28 cellular contexts compared by ENCODE assay signal in genomic region chr12:19042196-19042595, GRCh38.
"Had no signal": no experiment of that assay in that cellular context is flagged by ENCODE, and none has a peak within 500 bp of the region (broad histone marks: within the 10 kb centered on the region; RNA-seq: fewer than 3 reads in every experiment).

No MANE protein-coding gene starts in this region.

- H2AFZ ChIP-seq: neural progenitor cell, parathyroid adenoma had no signal

- H3K27me3 ChIP-seq: neural progenitor cell, ovary, right lobe of liver, sigmoid colon, stomach, tibial artery, transverse colon, upper lobe of right lung, uterus had no signal

- H3K4me3 Mint-ChIP-seq: naive thymus-derived CD4-positive, alpha-beta T cell; natural killer cell; nephron; neural progenitor cell; stimulated activated effector memory CD8-positive, alpha-beta T cell treated with anti-CD3 and anti-CD28 coated beads, Interleukin-12 subunit alpha, Interleukin-12 subunit beta, amount 100 ng/mL, for 72 hours; stimulated activated naive B cell treated with anti-CD40 and anti-IgM and Interleukin-4, amounts not matched to agents 10 μg/mL and 1 μg/mL and 100 μg/mL, for 72 hours; stimulated activated naive CD8-positive, alpha-beta T cell treated with anti-CD3 and anti-CD28 coated beads, Interleukin-15, Interleukin-2, amounts not matched to agents 100 ng/mL and 50 ng/mL, for 24 hours; type B pancreatic cell had no signal

- H3K9me3 ChIP-seq: ovary, prostate gland, right lobe of liver, sigmoid colon, stomach, thoracic aorta, tibial artery, transverse colon, upper lobe of right lung, uterus had no signal

- DNase-seq: naive thymus-derived CD4-positive, alpha-beta T cell; natural killer cell; occipital lobe; ovary; posterior cingulate gyrus; right cardiac atrium; right lobe of liver; sigmoid colon; small intestine; stimulated activated CD4-positive, alpha-beta T cell treated with anti-CD3 and anti-CD28 coated beads, Interleukin-15, amount 100 ng/mL, for 24 hours; stimulated activated CD4-positive, alpha-beta T cell treated with anti-CD3 and anti-CD28 coated beads, Interleukin-2, amount 100 ng/mL, for 24 hours; stimulated activated CD4-positive, alpha-beta T cell treated with anti-CD3 and anti-CD28 coated beads, Interleukin-2, amount 100 ng/mL, for 48 hours; stimulated activated CD4-positive, alpha-beta T cell treated with anti-CD3 and anti-CD28 coated beads, Interleukin-4, amount 100 ng/mL, for 24 hours; stimulated activated naive B cell treated with anti-CD40 and anti-IgM and Interleukin-4, amounts not matched to agents 10 μg/mL and 1 μg/mL and 100 μg/mL, for 72 hours; stimulated activated naive CD4-positive, alpha-beta T cell treated with Interleukin-2 at 50 U/mL for 16 hours; stomach; tibial artery; transverse colon; upper lobe of right lung; uterus had no signal

- H3K36me3 ChIP-seq: neural progenitor cell, ovary, prostate gland, right lobe of liver, sigmoid colon, stomach, thoracic aorta, tibial artery, transverse colon, upper lobe of right lung, uterus had no signal

- H3K9ac ChIP-seq: neural progenitor cell, parathyroid adenoma had no signal

- H3K27ac ChIP-seq: neural progenitor cell, ovary, parathyroid adenoma, prostate gland, right lobe of liver, sigmoid colon, stomach, thoracic aorta, tibial artery, transverse colon, upper lobe of right lung, uterus had no signal

- H3K4me3 ChIP-seq: neural progenitor cell, ovary, prostate gland, right lobe of liver, sigmoid colon, stomach, thoracic aorta, tibial artery, transverse colon, upper lobe of right lung, uterus had no signal

- H3K4me2 ChIP-seq: neural progenitor cell had no signal

- H3K36me3 Mint-ChIP-seq: naive thymus-derived CD4-positive, alpha-beta T cell; natural killer cell; neural progenitor cell; stimulated activated effector memory CD8-positive, alpha-beta T cell treated with anti-CD3 and anti-CD28 coated beads, Interleukin-12 subunit alpha, Interleukin-12 subunit beta, amount 100 ng/mL, for 72 hours; stimulated activated naive B cell treated with anti-CD40 and anti-IgM and Interleukin-4, amounts not matched to agents 10 μg/mL and 1 μg/mL and 100 μg/mL, for 72 hours; type B pancreatic cell had no signal

- H3K9me3 Mint-ChIP-seq: stimulated activated effector memory CD8-positive, alpha-beta T cell treated with anti-CD3 and anti-CD28 coated beads, Interleukin-12 subunit alpha, Interleukin-12 subunit beta, amount 100 ng/mL, for 72 hours; type B pancreatic cell had no signal

- H3K27ac Mint-ChIP-seq: naive thymus-derived CD4-positive, alpha-beta T cell; natural killer cell; nephron; neural progenitor cell; stimulated activated effector memory CD8-positive, alpha-beta T cell treated with anti-CD3 and anti-CD28 coated beads, Interleukin-12 subunit alpha, Interleukin-12 subunit beta, amount 100 ng/mL, for 72 hours; stimulated activated naive B cell treated with anti-CD40 and anti-IgM and Interleukin-4, amounts not matched to agents 10 μg/mL and 1 μg/mL and 100 μg/mL, for 72 hours; stimulated activated naive CD8-positive, alpha-beta T cell treated with anti-CD3 and anti-CD28 coated beads, Interleukin-15, Interleukin-2, amounts not matched to agents 100 ng/mL and 50 ng/mL, for 24 hours; type B pancreatic cell had no signal

- H3K79me2 ChIP-seq: parathyroid adenoma had no signal

- H3K4me1 ChIP-seq: prostate gland, right lobe of liver, sigmoid colon, tibial artery had no signal

- H3K4me1 Mint-ChIP-seq: naive thymus-derived CD4-positive, alpha-beta T cell; natural killer cell; stimulated activated effector memory CD8-positive, alpha-beta T cell treated with anti-CD3 and anti-CD28 coated beads, Interleukin-12 subunit alpha, Interleukin-12 subunit beta, amount 100 ng/mL, for 72 hours; stimulated activated naive B cell treated with anti-CD40 and anti-IgM and Interleukin-4, amounts not matched to agents 10 μg/mL and 1 μg/mL and 100 μg/mL, for 72 hours had no signal

- H3K27me3 Mint-ChIP-seq: stimulated activated naive B cell treated with anti-CD40 and anti-IgM and Interleukin-4, amounts not matched to agents 10 μg/mL and 1 μg/mL and 100 μg/mL, for 72 hours; stimulated activated naive CD8-positive, alpha-beta T cell treated with anti-CD3 and anti-CD28 coated beads, Interleukin-15, Interleukin-2, amounts not matched to agents 100 ng/mL and 50 ng/mL, for 24 hours; type B pancreatic cell had no signal
